In genomic region chr17:81483085-81483861, GRCh38 we compare ENCODE assay signal across 8 cellular contexts. TPM values are rescaled to one million over a fixed set of nuclear protein-coding genes. Genes with fewer than 3 reads are reported as not detected.
DNase-seq lines count a peak whose midpoint lies in the region; ATAC-seq and TF ChIP-seq lines count a peak whose summit lies in the region.

No MANE protein-coding gene starts in this region.

- no peaks in the 10 kb centered on the region; the same call in 1 of the 2 replicates for H3K36me3 ChIP-seq in DND-41 (ENCODE audit: insufficient read depth, low read length)
- no peaks in the 10 kb centered on the region for H3K36me3 ChIP-seq in MM.1S (replicated peaks; ENCODE audit: insufficient read depth, low read length)
- H3K36me3 ChIP-seq in PC-9 (ENCODE audit: low read depth) = no peaks in the 10 kb centered on the region

- no peak overlapping the region for H3K4me3 Mint-ChIP-seq in osteocyte (ENCODE audit: unreplicated experiment)

- intact Hi-C loops in dorsolateral prefrontal cortex (cut with DNase I) = loop anchor here (2.0 to 5.0 kb wide), 5 partner anchors 51 to 191 kb away; partner anchors contain the start of genes BAHCC1 (in 1 of the 2) and SLC38A10 (in 1 of the 2)
- intact Hi-C loops in PC-9 (cut with micrococcal nuclease; ENCODE audit: unreplicated experiment) = loop anchor here (5.0 kb wide), 1 partner anchor 61 kb away; no protein-coding TSS in a partner anchor

- H3K27ac ChIP-seq in DND-41 (ENCODE audit: low read length) = peak overlapping the region; percentile 74
- no peak overlapping the region for H3K27ac ChIP-seq in MM.1S (ENCODE audit: low read length)
- peak overlapping the region in 26 of 59 donors; percentile 10 to 85 (median 44) for H3K27ac ChIP-seq in dorsolateral prefrontal cortex
- no peak overlapping the region for H3K27ac ChIP-seq in substantia nigra (ENCODE audit: low read depth, low read length, poor library complexity, severe bottlenecking)
- no peak overlapping the region for H3K27ac ChIP-seq in PC-9

- CTCF ChIA-PET in PC-9 (lab: Charles Lee) = interaction anchor here (0.7 kb wide), 1 partner anchor 29 kb away, joined by 5 read pairs; no protein-coding TSS in a partner anchor

- H3F3A ChIP-seq in MM.1S (ENCODE audit: insufficient read depth, low read length) = no peaks in the 10 kb centered on the region; the same call in 1 of the 2 replicates
- H3F3A ChIP-seq in PC-9 (ENCODE audit: insufficient read depth, low read depth) = no peaks in the 10 kb centered on the region

- TF ChIP-seq CTCF in DND-41 (IDR thresholded peaks at IDR 0.05; ENCODE audit: borderline replicate concordance, extremely low read depth, low read length, poor library complexity, severe bottlenecking) = no peak
- TF ChIP-seq CTCF in MM.1S (IDR thresholded peaks at IDR 0.05; ENCODE audit: low read length) = no peak
- TF ChIP-seq CTCF in dorsolateral prefrontal cortex (IDR thresholded peaks at IDR 0.05 in 54 of 56, conservative IDR thresholded peaks at IDR 0.05 in 2 of 56; ENCODE audit: low read depth in 1 of 56, partially characterized antibody in 56 of 56) = no peak
- no peak for TF ChIP-seq CTCF in osteocyte (IDR thresholded peaks at IDR 0.05)
- TF ChIP-seq CTCF in PC-9 (conservative IDR thresholded peaks at IDR 0.05) = no peak

- H3K9me2 ChIP-seq in MM.1S (replicated peaks; ENCODE audit: insufficient read depth, low read length) (no peaks in the 10 kb centered on the region), PC-9 (ENCODE audit: insufficient read depth) (no peaks in the 10 kb centered on the region)

- no peaks in the 10 kb centered on the region for H3K27me3 Mint-ChIP-seq in osteocyte (ENCODE audit: unreplicated experiment)

- peak overlapping the region; percentile 17 to 69; a peak in 3 of 4 replicates for H3K4me3 ChIP-seq in DND-41 (ENCODE audit: low read depth in 1 of 2, low read length in 2 of 2)
- H3K4me3 ChIP-seq in MM.1S (ENCODE audit: low read length) = no peak overlapping the region
- peak overlapping the region in 56 of 59 donors; percentile 36 to 71 (median 61) for H3K4me3 ChIP-seq in dorsolateral prefrontal cortex
- no peak overlapping the region for H3K4me3 ChIP-seq in PC-9

- H3K9ac ChIP-seq in DND-41 (ENCODE audit: low read depth, low read length) (peak overlapping the region; percentile 77), MM.1S (ENCODE audit: low read length) (no peak overlapping the region)

- H3K4me1 ChIP-seq in DND-41 (ENCODE audit: insufficient read depth, low read length) (peaks cover 72% of the 10 kb centered on the region), MM.1S (ENCODE audit: low read length) (peaks cover 6% of the 10 kb centered on the region), PC-9 (replicated peaks; ENCODE audit: insufficient read depth) (no peaks in the 10 kb centered on the region)

- DNase-seq in DND-41 (peak; percentile 75), MM.1S (no peak), dorsolateral prefrontal cortex (peak in 1 of 10 donors; percentile 28), osteocyte (ENCODE audit: extremely low spot score, unreplicated experiment) (no peak), NCI-H2029 (lab: John Stamatoyannopoulos, UW) (no peak), substantia nigra (lab: John Stamatoyannopoulos, UW) (no peak), PC-9 (no peak)
- no peak for DNase-seq in central memory CD4-positive, alpha-beta T cell

- H3K9me3 ChIP-seq in DND-41 (ENCODE audit: insufficient read depth, low read length, severe bottlenecking) (no peaks in the 10 kb centered on the region), MM.1S (replicated peaks; ENCODE audit: insufficient read depth, low read length) (no peaks in the 10 kb centered on the region), PC-9 (ENCODE audit: insufficient read depth, low read depth) (no peaks in the 10 kb centered on the region)

- no peaks in the 10 kb centered on the region for H3K9me3 Mint-ChIP-seq in osteocyte (ENCODE audit: unreplicated experiment)

- H4K20me1 ChIP-seq in DND-41 (ENCODE audit: insufficient read depth, low read length) (no peaks in the 10 kb centered on the region), MM.1S (ENCODE audit: insufficient read depth, low read length) (no peaks in the 10 kb centered on the region), PC-9 (ENCODE audit: insufficient read depth) (no peaks in the 10 kb centered on the region)

- H3K4me1 Mint-ChIP-seq in osteocyte (ENCODE audit: unreplicated experiment) = peaks cover 38% of the 10 kb centered on the region

- POLR2A ChIA-PET in PC-9 (lab: Charles Lee; ENCODE audit: unreplicated experiment) = no interaction called here

- H3K27me3 ChIP-seq in DND-41 (ENCODE audit: insufficient read depth, low read length, poor library complexity) (no peaks in the 10 kb centered on the region), MM.1S (replicated peaks; ENCODE audit: insufficient read depth, low read length) (peaks cover 67% of the 10 kb centered on the region), dorsolateral prefrontal cortex (no peaks in the 10 kb centered on the region), PC-9 (ENCODE audit: insufficient read depth, low read depth) (no peaks in the 10 kb centered on the region)

- H3K4me2 ChIP-seq in DND-41 (ENCODE audit: insufficient read depth, low read length) (peak overlapping the region; percentile 85), MM.1S (ENCODE audit: low read depth, low read length) (peak overlapping the region; percentile 99; the same call in 1 of the 2 replicates), PC-9 (no peak overlapping the region)

- no peaks in the 10 kb centered on the region for H3K36me3 Mint-ChIP-seq in osteocyte (ENCODE audit: unreplicated experiment)

- H2AFZ ChIP-seq in DND-41 (ENCODE audit: low read depth, low read length) = peak overlapping the region; percentile 91
- H2AFZ ChIP-seq in MM.1S (ENCODE audit: low read length) = 0 out of 2 replicates have a peak overlapping the region, but pooled peaks have one; percentile 90
- no peak overlapping the region for H2AFZ ChIP-seq in PC-9

- H3K79me2 ChIP-seq in DND-41 (ENCODE audit: insufficient read depth, low read length) (peaks cover 16% of the 10 kb centered on the region), MM.1S (ENCODE audit: low read length) (no peaks in the 10 kb centered on the region), PC-9 (ENCODE audit: low read depth) (no peaks in the 10 kb centered on the region)

- no TSS peak for BruUV-seq in PC-9 (replicated peaks; lab: Mats Ljungman, UMichigan)

- peak overlapping the region; percentile 18 for H3K27ac Mint-ChIP-seq in osteocyte (ENCODE audit: unreplicated experiment)

- ATAC-seq in DND-41 (ENCODE audit: insufficient read depth, low read depth) = peak; percentile 12

RNA-seq across cellular contexts. Expression of gene ACTG1, which starts 29.3 kb away (rescaled TPM):
- total RNA-seq in dorsolateral prefrontal cortex (1,000 to 10,000 TPM in 85 of 120 experiments, 100 to 1,000 TPM in 35; 558 to 1,589 (median 1,117) TPM), osteocyte (4,236 and 4,267 TPM in 2 replicates), PC-9 (2021) (3,629 and 4,502 TPM in 2 replicates)

RNA-seq across cellular contexts. Expression of gene FSCN2, which starts 44.9 kb away (rescaled TPM):
- 1 to 10 TPM in 111 of 120 experiments, under 1 TPM in 9; 0.52 to 5.1 (median 2.0) TPM for total RNA-seq in dorsolateral prefrontal cortex
- 3.0 and 3.7 TPM in 2 replicates for total RNA-seq in osteocyte
- 4.3 and 11.5 TPM in 2 replicates for total RNA-seq in PC-9 (2021)

Comparison
In these comparisons a context has a peak if more than half of its experiments do, and no peak if none do; other contexts are left out.
1. H3K4me3 ChIP-seq: peak in DND-41 (2 of 2) and dorsolateral prefrontal cortex (56 of 59); none in MM.1S (single experiment) and PC-9 (single experiment).